Comparison of ENCODE assay signal across 8 cellular contexts in genomic region chr6:110357696-110358535, GRCh38. TPM values are rescaled to one million over a fixed set of nuclear protein-coding genes. Genes with fewer than 3 reads are reported as not detected.
DNase-seq lines count a peak whose midpoint lies in the region; ATAC-seq and TF ChIP-seq lines count a peak whose summit lies in the region.

TSS of gene METTL24 (minus strand) at chr6:110358349. CDS start at chr6:110358272, 77 bp downstream.

- peaks cover 11% of the 10 kb centered on the region for H3K4me1 Mint-ChIP-seq in activated naive CD4-positive, alpha-beta T cell treated with anti-CD3 and anti-CD28 coated beads, Interleukin-2, amount 10 ng/mL, durations not matched to agents 7 days and 5 days
- H3K4me1 Mint-ChIP-seq in glutamatergic neuron (ENCODE audit: low read depth, unreplicated experiment) (peaks cover 49% of the 10 kb centered on the region), progenitor cell of endocrine pancreas (ENCODE audit: low read depth) (peaks cover 71% of the 10 kb centered on the region)

- no peaks in the 10 kb centered on the region for H3K9me3 Mint-ChIP-seq in activated naive CD4-positive, alpha-beta T cell treated with anti-CD3 and anti-CD28 coated beads, Interleukin-2, amount 10 ng/mL, durations not matched to agents 7 days and 5 days
- H3K9me3 Mint-ChIP-seq in glutamatergic neuron (ENCODE audit: unreplicated experiment) (peaks cover 17% of the 10 kb centered on the region), progenitor cell of endocrine pancreas (ENCODE audit: low read depth) (peaks cover 14% of the 10 kb centered on the region)

- H3K27ac Mint-ChIP-seq in activated naive CD4-positive, alpha-beta T cell treated with anti-CD3 and anti-CD28 coated beads, Interleukin-2, amount 10 ng/mL, durations not matched to agents 7 days and 5 days, result no peak within 1 kb of the TSS
- H3K27ac Mint-ChIP-seq in glutamatergic neuron (ENCODE audit: unreplicated experiment) (peak within 1 kb of the TSS; percentile 85), progenitor cell of endocrine pancreas (peak within 1 kb of the TSS; percentile 83)

- DNase-seq in activated naive CD4-positive, alpha-beta T cell treated with anti-CD3 and anti-CD28 coated beads, Interleukin-2, amount 10 ng/mL, durations not matched to agents 7 days and 5 days, result peak; percentile 21
- DNase-seq in activated naive CD4-positive, alpha-beta T cell treated with Interleukin-2 at 50 U/mL for 16 hours, result no peak
- peak; percentile 70 for DNase-seq in activated CD8-positive, alpha-beta memory T cell treated with anti-CD3 and anti-CD28 coated beads for 24 hours
- peak; percentile 62 for DNase-seq in glutamatergic neuron
- peak; percentile 64 for DNase-seq in progenitor cell of endocrine pancreas (ENCODE audit: low spot score, unreplicated experiment)
- DNase-seq in ACHN, result no peak
- DNase-seq in NCI-H128 (lab: John Stamatoyannopoulos, UW; ENCODE audit: unreplicated experiment), result no peak

- TF ChIP-seq CTCF in glutamatergic neuron (IDR thresholded peaks at IDR 0.05; ENCODE audit: partially characterized antibody, unreplicated experiment), result no peak
- peak; percentile 41 for TF ChIP-seq CTCF in progenitor cell of endocrine pancreas (IDR thresholded peaks at IDR 0.05; ENCODE audit: unreplicated experiment)

- no peak for ATAC-seq in GM18907 (IDR thresholded peaks at IDR 0.05; ENCODE audit: unreplicated experiment)

- in situ Hi-C loops in ACHN (cut with HindIII; ENCODE audit: low pct_ligation_motif_present, low pct_unique_long_range_greater_than_20kb, low sequenced_read_pairs), result no loop called here

- H3K36me3 Mint-ChIP-seq in activated naive CD4-positive, alpha-beta T cell treated with anti-CD3 and anti-CD28 coated beads, Interleukin-2, amount 10 ng/mL, durations not matched to agents 7 days and 5 days, result no peaks in the 10 kb centered on the region
- peaks cover 17% of the 10 kb centered on the region for H3K36me3 Mint-ChIP-seq in glutamatergic neuron (ENCODE audit: unreplicated experiment)
- H3K36me3 Mint-ChIP-seq in progenitor cell of endocrine pancreas (ENCODE audit: insufficient read depth), result peaks cover 1% of the 10 kb centered on the region

- CTCF ChIA-PET in activated naive CD4-positive, alpha-beta T cell treated with anti-CD3 and anti-CD28 coated beads, Interleukin-2, amount 10 ng/mL, durations not matched to agents 7 days and 5 days (lab: Charles Lee), result interaction anchor here (1.0 kb wide), 1 partner anchor 9 kb away, joined by 3 read pairs; no protein-coding TSS in a partner anchor

- peak within 1 kb of the TSS; percentile 67 for H3K4me3 Mint-ChIP-seq in activated naive CD4-positive, alpha-beta T cell treated with anti-CD3 and anti-CD28 coated beads, Interleukin-2, amount 10 ng/mL, durations not matched to agents 7 days and 5 days
- H3K4me3 Mint-ChIP-seq in glutamatergic neuron (ENCODE audit: unreplicated experiment) (peak within 1 kb of the TSS; percentile 86), progenitor cell of endocrine pancreas (ENCODE audit: low read depth) (peak within 1 kb of the TSS; percentile 82)

- peaks cover 49% of the 10 kb centered on the region for H3K27me3 Mint-ChIP-seq in activated naive CD4-positive, alpha-beta T cell treated with anti-CD3 and anti-CD28 coated beads, Interleukin-2, amount 10 ng/mL, durations not matched to agents 7 days and 5 days
- peaks cover 11% of the 10 kb centered on the region for H3K27me3 Mint-ChIP-seq in glutamatergic neuron (ENCODE audit: unreplicated experiment)
- H3K27me3 Mint-ChIP-seq in progenitor cell of endocrine pancreas, result no peaks in the 10 kb centered on the region

RNA-seq across cellular contexts. Expression of gene METTL24, which starts in this region (rescaled TPM):
- 1.5 TPM for total RNA-seq in glutamatergic neuron (ENCODE audit: unreplicated experiment)
- 10.0 and 14.8 TPM in 2 replicates for total RNA-seq in progenitor cell of endocrine pancreas

Comparison
In these comparisons a context has a peak if more than half of its experiments do, and no peak if none do; other contexts are left out.
1. DNase-seq: peak in activated naive CD4-positive, alpha-beta T cell treated with anti-CD3 and anti-CD28 coated beads, Interleukin-2, amount 10 ng/mL, durations not matched to agents 7 days and 5 days (single experiment), activated CD8-positive, alpha-beta memory T cell treated with anti-CD3 and anti-CD28 coated beads for 24 hours (single experiment), glutamatergic neuron (single experiment) and progenitor cell of endocrine pancreas (single experiment); none in activated naive CD4-positive, alpha-beta T cell treated with Interleukin-2 at 50 U/mL for 16 hours (single experiment), ACHN (single experiment) and NCI-H128 (single experiment).
2. Peak in every context shown above with its lines, with median percentiles within 50 percentile points of each other: H3K4me3 Mint-ChIP-seq.